ENCODE assay signal across 14 cellular contexts in genomic region chr7:13833872-13834271, GRCh38.
"Had no signal": no experiment of that assay in that cellular context is flagged by ENCODE, and none has a peak within 500 bp of the region (broad histone marks: within the 10 kb centered on the region; RNA-seq: fewer than 3 reads in every experiment).

No MANE protein-coding gene starts in this region.

- H3K36me3 ChIP-seq: ascending aorta, cardiac muscle cell, colonic mucosa, pancreas, transverse colon had no signal

- H3K9me3 ChIP-seq: ascending aorta, colonic mucosa, pancreas, transverse colon had no signal

- FAIRE-seq: frontal cortex, pancreas had no signal

- DNase-seq: activated B cell treated with CpG ODN at 0.5 μM for 24 hours; activated CD4-positive, alpha-beta T cell treated with anti-CD3 and anti-CD28 coated beads, Interleukin-2, amount 10 ng/mL, durations not matched to agents 24 days and 14 days; activated naive CD4-positive, alpha-beta T cell; colonic mucosa; effector CD4-positive, alpha-beta T cell; mesenchymal stem cell; pancreas; stimulated activated CD4-positive, alpha-beta T cell treated with anti-CD3 and anti-CD28 coated beads, Interleukin-2, amount 100 ng/mL, for 24 hours; stimulated activated naive B cell treated with anti-CD40 and anti-IgM and Interleukin-4, amounts not matched to agents 10 μg/mL and 1 μg/mL and 100 μg/mL, for 72 hours; T-cell; transverse colon had no signal

- ATAC-seq: pancreas; stimulated activated naive B cell treated with anti-CD40 and anti-IgM and Interleukin-4, amounts not matched to agents 10 μg/mL and 1 μg/mL and 100 μg/mL, for 72 hours; T-cell had no signal

- H3K27ac ChIP-seq: ascending aorta, cardiac muscle cell, colonic mucosa, pancreas, transverse colon had no signal

- H3K4me3 ChIP-seq: ascending aorta, cardiac muscle cell, colonic mucosa, pancreas, transverse colon had no signal

- H3K27me3 ChIP-seq: ascending aorta, cardiac muscle cell, colonic mucosa, pancreas, transverse colon had no signal

- H3K4me1 ChIP-seq: ascending aorta, colonic mucosa, pancreas had no signal
